ENCODE assay signal across 19 cellular contexts in the genomic region with DNA sequence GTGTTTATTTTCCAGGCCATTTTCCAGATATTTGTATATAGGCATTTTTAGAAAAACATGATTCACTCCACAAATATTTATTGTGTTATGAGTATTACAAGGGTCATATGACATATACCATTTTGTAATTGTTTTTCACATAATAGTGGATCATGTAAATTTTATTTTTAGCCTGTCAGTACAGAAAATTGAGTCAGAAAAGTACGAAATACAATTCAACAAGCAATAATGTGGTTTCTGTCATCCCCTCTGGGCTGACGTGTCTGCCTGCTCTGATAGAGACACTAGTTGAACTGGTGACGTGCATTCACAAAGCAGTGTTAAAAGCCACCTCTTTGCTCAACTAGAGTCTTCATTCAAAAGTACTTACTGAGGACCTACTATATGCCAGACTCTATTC.
DNase-seq lines count a peak whose midpoint lies in the region; TF ChIP-seq lines count a peak whose summit lies in the region.
"Had no signal": no experiment of that assay in that cellular context is flagged by ENCODE, and none has a peak within 500 bp of the region (broad histone marks: within the 10 kb centered on the region; RNA-seq: fewer than 3 reads in every experiment).

No MANE protein-coding gene starts in this region.

- H3K79me2 ChIP-seq in fibroblast of lung (ENCODE audit: control insufficient read depth, insufficient read depth, low read length) = no peaks in the 10 kb centered on the region
- H3K79me2 ChIP-seq in smooth muscle cell (ENCODE audit: low read depth) = no peaks in the 10 kb centered on the region
- H3K79me2 ChIP-seq: parathyroid adenoma had no signal

- H3K36me3 Mint-ChIP-seq in type B pancreatic cell = no peaks in the 10 kb centered on the region

- H4K20me1 ChIP-seq in fibroblast of lung (ENCODE audit: control insufficient read depth, extremely low read depth, insufficient read depth, low read length) (no peaks in the 10 kb centered on the region), smooth muscle cell (ENCODE audit: low read depth) (no peaks in the 10 kb centered on the region)

- H3K27me3 ChIP-seq in SJSA1 (replicated peaks) (no peaks in the 10 kb centered on the region), fibroblast of lung (ENCODE audit: control insufficient read depth, insufficient read depth, low read length) (no peaks in the 10 kb centered on the region), smooth muscle cell (ENCODE audit: low read depth) (no peaks in the 10 kb centered on the region)
- H3K27me3 ChIP-seq: left lung, spleen, transverse colon had no signal

- TF ChIP-seq CTCF in fibroblast of lung (conservative IDR thresholded peaks at IDR 0.05 in 1 of 2, IDR thresholded peaks at IDR 0.05 in 1 of 2; ENCODE audit: low read depth in 1 of 2, low read length in 2 of 2) = no peak
- no peak for TF ChIP-seq CTCF in smooth muscle cell (IDR thresholded peaks at IDR 0.05; ENCODE audit: borderline replicate concordance, insufficient read depth, poor library complexity, severe bottlenecking)
- TF ChIP-seq CTCF in type B pancreatic cell (conservative IDR thresholded peaks at IDR 0.05) = no peak

- H3K9me3 ChIP-seq in SJSA1 (replicated peaks) (no peaks in the 10 kb centered on the region), fibroblast of lung (ENCODE audit: control insufficient read depth, insufficient read depth, low read depth, low read length) (no peaks in the 10 kb centered on the region), smooth muscle cell (replicated peaks; ENCODE audit: low read depth) (no peaks in the 10 kb centered on the region)
- H3K9me3 ChIP-seq: left lung, spleen, transverse colon had no signal

- H3K4me1 ChIP-seq in SJSA1 (replicated peaks) (peaks cover 16% of the 10 kb centered on the region), fibroblast of lung (ENCODE audit: control insufficient read depth, extremely low read depth, insufficient read depth, low read length) (peaks cover 5% of the 10 kb centered on the region), smooth muscle cell (ENCODE audit: low read depth) (no peaks in the 10 kb centered on the region)
- H3K4me1 ChIP-seq: parathyroid adenoma had no signal

- H3K4me1 Mint-ChIP-seq in type B pancreatic cell (ENCODE audit: unreplicated experiment) = no peaks in the 10 kb centered on the region

- H3K9ac ChIP-seq in fibroblast of lung (ENCODE audit: insufficient read depth, low read length) (no peak overlapping the region), smooth muscle cell (ENCODE audit: low read depth) (no peak overlapping the region)
- H3K9ac ChIP-seq: parathyroid adenoma had no signal

- 0 out of 2 replicates have a peak, but pooled peaks cover 3% of the 10 kb centered on the region for H3K36me3 ChIP-seq in SJSA1
- no peaks in the 10 kb centered on the region for H3K36me3 ChIP-seq in fibroblast of lung (ENCODE audit: control insufficient read depth, insufficient read depth, low read length)
- no peaks in the 10 kb centered on the region for H3K36me3 ChIP-seq in smooth muscle cell (ENCODE audit: low read depth)
- H3K36me3 ChIP-seq: left lung, spleen, transverse colon had no signal

- no peaks in the 10 kb centered on the region for H3K9me3 Mint-ChIP-seq in type B pancreatic cell
- H3K9me3 Mint-ChIP-seq: CD4-positive, alpha-beta T cell; T-helper 2 cell treated with Interferon-gamma antibody and Interleukin-4, amounts not matched to agents 5 μg/mL and 100 μg/mL, for 36 hours had no signal

- peaks cover 11% of the 10 kb centered on the region for H3K27me3 Mint-ChIP-seq in type B pancreatic cell

- H3K4me2 ChIP-seq in fibroblast of lung (ENCODE audit: extremely low read depth, insufficient read depth, low read length) (no peak overlapping the region), smooth muscle cell (no peak overlapping the region)

- H3K27ac Mint-ChIP-seq in type B pancreatic cell = no peak overlapping the region
- H3K27ac Mint-ChIP-seq: CD4-positive, alpha-beta T cell; stimulated activated naive B cell treated with anti-CD40 and anti-IgM and Interleukin-4, amounts not matched to agents 10 μg/mL and 1 μg/mL and 100 μg/mL, for 72 hours; T-helper 2 cell treated with Interferon-gamma antibody and Interleukin-4, amounts not matched to agents 5 μg/mL and 100 μg/mL, for 36 hours had no signal

- DNase-seq in HCEC 1CT (peak; percentile 94), SJSA1 (ENCODE audit: low read depth in 1 of 2, low spot score in 2 of 2) (peak in 1 of 2 experiments; percentile 48), fibroblast of lung (ENCODE audit: low read depth in 2 of 2) (peak; percentile 71 to 90), smooth muscle cell (lab: John Stamatoyannopoulos, UW; ENCODE audit: unreplicated experiment) (no peak), type B pancreatic cell (ENCODE audit: extremely low spot score, unreplicated experiment) (no peak), GF-D8 (lab: John Stamatoyannopoulos, UW) (no peak)
- no peak for DNase-seq in activated CD4-positive, alpha-beta T cell treated with anti-CD3 and anti-CD28 coated beads for 4 hours
- DNase-seq: activated gamma-delta T cell; CD4-positive, alpha-beta T cell; DMS53; left lung; NCI-H1436 treated with DMSO at 0.1 percent for 48 hours; NCI-H226; SIG-M5; spleen; stimulated activated naive B cell treated with anti-CD40 and anti-IgM and Interleukin-4, amounts not matched to agents 10 μg/mL and 1 μg/mL and 100 μg/mL, for 72 hours; transverse colon had no signal

- no peak overlapping the region for H2AFZ ChIP-seq in fibroblast of lung (ENCODE audit: low read length)
- H2AFZ ChIP-seq in smooth muscle cell (ENCODE audit: low read depth) = peak overlapping the region; percentile 6
- H2AFZ ChIP-seq: parathyroid adenoma had no signal

- no peak overlapping the region for H3K4me3 ChIP-seq in SJSA1
- H3K4me3 ChIP-seq in fibroblast of lung (replicated peaks in 1 of 4; ENCODE audit: control extremely low read depth in 1 of 4, insufficient read depth in 1 of 4, low read depth in 3 of 4, low read length in 4 of 4) = no peak overlapping the region
- no peak overlapping the region for H3K4me3 ChIP-seq in smooth muscle cell
- H3K4me3 ChIP-seq: left lung, spleen, transverse colon had no signal

- H3K27ac ChIP-seq in SJSA1 = peak overlapping the region; percentile 37
- no peak overlapping the region for H3K27ac ChIP-seq in fibroblast of lung (ENCODE audit: insufficient read depth, low read length)
- no peak overlapping the region for H3K27ac ChIP-seq in smooth muscle cell (ENCODE audit: low read depth)
- H3K27ac ChIP-seq: left lung, parathyroid adenoma, spleen, transverse colon had no signal

- WGBS in smooth muscle cell (ENCODE audit: low lambda C conversion rate) = 42% methylated on average over 3 of the region's 3 CpGs

- no peaks in the 10 kb centered on the region for H3F3A ChIP-seq in smooth muscle cell (ENCODE audit: low read depth)

- H3K4me3 Mint-ChIP-seq in type B pancreatic cell = no peak overlapping the region
- H3K4me3 Mint-ChIP-seq: CD4-positive, alpha-beta T cell; stimulated activated naive B cell treated with anti-CD40 and anti-IgM and Interleukin-4, amounts not matched to agents 10 μg/mL and 1 μg/mL and 100 μg/mL, for 72 hours; T-helper 2 cell treated with Interferon-gamma antibody and Interleukin-4, amounts not matched to agents 5 μg/mL and 100 μg/mL, for 36 hours had no signal

Comparison
In these comparisons a context has a peak if more than half of its experiments do, and no peak if none do; other contexts are left out.
1. DNase-seq: peak in HCEC 1CT (single experiment) and fibroblast of lung (2 of 2); none in smooth muscle cell (single experiment), type B pancreatic cell (single experiment), GF-D8 (single experiment) and activated CD4-positive, alpha-beta T cell treated with anti-CD3 and anti-CD28 coated beads for 4 hours (0 of 2).